In genomic region chr9:127417130-127418036, GRCh38 we compare ENCODE assay signal across 2 cellular contexts.
TF ChIP-seq lines count a peak whose summit lies in the region.

No MANE protein-coding gene starts in this region.

TF ChIP-seq in IMR-90, 13 proteins besides CTCF, POLR2A, EP300 and RAD21 (continued from another document):
- TF ChIP-seq RCOR1 (IDR thresholded peaks at IDR 0.05; ENCODE audit: insufficient replicate concordance, low read length) (no peak), USF2 (IDR thresholded peaks at IDR 0.05; ENCODE audit: low read depth, low read length) (no peak), BHLHE40 (IDR thresholded peaks at IDR 0.05; ENCODE audit: low read depth, low read length) (no peak), CEBPB (IDR thresholded peaks at IDR 0.05; ENCODE audit: low read depth, low read length) (no peak), SMC3 (IDR thresholded peaks at IDR 0.05; ENCODE audit: low read depth, low read length) (no peak), MAFK (IDR thresholded peaks at IDR 0.05; ENCODE audit: low read depth, low read length) (no peak), NFE2L2 (IDR thresholded peaks at IDR 0.05; ENCODE audit: low read depth, low read length) (no peak), RFX5 (IDR thresholded peaks at IDR 0.05; ENCODE audit: low read depth, low read length) (no peak), MXI1 (IDR thresholded peaks at IDR 0.05; ENCODE audit: borderline replicate concordance, low read depth, low read length) (no peak), FOS (IDR thresholded peaks at IDR 0.05; ENCODE audit: low read depth, low read length) (no peak), ELK1 (IDR thresholded peaks at IDR 0.05; ENCODE audit: borderline replicate concordance, low read depth, low read length) (no peak)
TF ChIP-seq in IMR-90: peak in this region for 0.

TF ChIP-seq in WTC11, 78 proteins besides CTCF, POLR2A, EP300 and RAD21:
- TF ChIP-seq E2F5 (CRISPR knock-in tag; IDR thresholded peaks at IDR 0.05) (no peak), HMGXB4 (CRISPR knock-in tag; IDR thresholded peaks at IDR 0.05) (no peak), GTF2I (CRISPR knock-in tag; conservative IDR thresholded peaks at IDR 0.05) (no peak), ZNF219 (CRISPR knock-in tag; IDR thresholded peaks at IDR 0.05; ENCODE audit: borderline replicate concordance) (no peak), HMGA2 (CRISPR knock-in tag; IDR thresholded peaks at IDR 0.05) (no peak), ZNF423 (CRISPR knock-in tag; IDR thresholded peaks at IDR 0.05) (no peak), ZNF396 (CRISPR knock-in tag; IDR thresholded peaks at IDR 0.05; ENCODE audit: borderline replicate concordance) (no peak), JUN (CRISPR knock-in tag; IDR thresholded peaks at IDR 0.05) (no peak), ZNF232 (CRISPR knock-in tag; IDR thresholded peaks at IDR 0.05) (no peak), PRDM15 (CRISPR knock-in tag; IDR thresholded peaks at IDR 0.05) (no peak), IRF1 (CRISPR knock-in tag; IDR thresholded peaks at IDR 0.05) (no peak), ZBTB43 (CRISPR knock-in tag; IDR thresholded peaks at IDR 0.05) (no peak), FOXP1 (CRISPR knock-in tag; IDR thresholded peaks at IDR 0.05; ENCODE audit: borderline replicate concordance) (no peak)
